1 cellular context compared by ENCODE assay signal in genomic region chr7:128934361-128935352, GRCh38.
A peak's percentile ranks its signal among the peaks of the same experiment; 100 is the strongest.
TF ChIP-seq lines count a peak whose summit lies in the region.

No MANE protein-coding gene starts in this region.

TF ChIP-seq in GM12878, 131 proteins besides CTCF, POLR2A, EP300 and RAD21 (continued from another document and continues in another):
- TF ChIP-seq ZNF687 (IDR thresholded peaks at IDR 0.05) (peak; percentile 69), IRF3 (IDR thresholded peaks at IDR 0.05) (no peak), ZNF274 (IDR thresholded peaks at IDR 0.05; ENCODE audit: insufficient read depth, insufficient read length) (no peak), ASH2L (IDR thresholded peaks at IDR 0.05; ENCODE audit: borderline replicate concordance, low read depth) (no peak), RAD51 (IDR thresholded peaks at IDR 0.05) (no peak), IRF4 (IDR thresholded peaks at IDR 0.05; ENCODE audit: low read depth, low read length) (peak; percentile 96), JUND (IDR thresholded peaks at IDR 0.05; ENCODE audit: low read depth, low read length) (peak; percentile 53; the same call in 1 of the 2 replicates), STAT3 (IDR thresholded peaks at IDR 0.05; ENCODE audit: low read depth, low read length) (peak; percentile 97; the same call in 1 of the 2 replicates), LARP7 (IDR thresholded peaks at IDR 0.05) (0 out of 2 replicates have a peak, but pooled peaks have one; percentile 50), MAX (IDR thresholded peaks at IDR 0.05; ENCODE audit: low read depth, low read length) (0 out of 2 replicates have a peak, but pooled peaks have one; percentile 26), NR2F1 (conservative IDR thresholded peaks at IDR 0.05) (peak; percentile 90), CBFB (IDR thresholded peaks at IDR 0.05; ENCODE audit: low read depth) (peak; percentile 83), SPI1 (IDR thresholded peaks at IDR 0.05; ENCODE audit: borderline replicate concordance, insufficient read depth, low read depth, low read length) (peak; percentile 54), CREM (IDR thresholded peaks at IDR 0.05; ENCODE audit: low read depth) (peak; percentile 93), POU2F2 (IDR thresholded peaks at IDR 0.05; ENCODE audit: borderline replicate concordance, low read depth, low read length) (peak; percentile 81; the same call in 2 of the 3 replicates), NFYA (IDR thresholded peaks at IDR 0.05; ENCODE audit: borderline replicate concordance, low read depth, low read length) (no peak), KDM1A (IDR thresholded peaks at IDR 0.05; ENCODE audit: borderline replicate concordance) (no peak), BRCA1 (IDR thresholded peaks at IDR 0.05; ENCODE audit: low read depth, low read length) (no peak), FOXM1 (IDR thresholded peaks at IDR 0.05; ENCODE audit: low read depth, low read length) (no peak), RBBP5 (conservative IDR thresholded peaks at IDR 0.05) (no peak), ELK1 (IDR thresholded peaks at IDR 0.05; ENCODE audit: low read depth, low read length) (no peak), SMARCA5 (IDR thresholded peaks at IDR 0.05) (0 out of 2 replicates have a peak, but pooled peaks have one; percentile 83), SMAD5 (IDR thresholded peaks at IDR 0.05; ENCODE audit: low read depth) (peak; percentile 68; the same call in 1 of the 2 replicates), BACH1 (IDR thresholded peaks at IDR 0.05; ENCODE audit: borderline replicate concordance) (no peak; the same call in 1 of the 2 replicates), BMI1 (IDR thresholded peaks at IDR 0.05; ENCODE audit: borderline replicate concordance) (peak; percentile 11; the same call in 1 of the 2 replicates), NR2C1 (IDR thresholded peaks at IDR 0.05) (no peak), IKZF1 (conservative IDR thresholded peaks at IDR 0.05) (peak; percentile 84), BHLHE40 (IDR thresholded peaks at IDR 0.05; ENCODE audit: borderline replicate concordance in 1 of 2, low read depth in 2 of 2, low read length in 1 of 2) (peak; percentile 46 to 65; a peak in 3 of 4 replicates), TCF12 (IDR thresholded peaks at IDR 0.05; ENCODE audit: low read depth, low read length) (peak; percentile 92), BCL11A (IDR thresholded peaks at IDR 0.05; ENCODE audit: low read depth, low read length) (peak; percentile 99), ZBED1 (IDR thresholded peaks at IDR 0.05; ENCODE audit: borderline replicate concordance) (peak; percentile 73), POLR2AphosphoS5 (IDR thresholded peaks at IDR 0.05; ENCODE audit: low read length) (peak; percentile 67), IKZF2 (IDR thresholded peaks at IDR 0.05) (peak; percentile 73 to 83), SP1 (IDR thresholded peaks at IDR 0.05; ENCODE audit: low read depth, low read length) (peak; percentile 80), SRF (IDR thresholded peaks at IDR 0.05; ENCODE audit: low read depth in 2 of 2, low read length in 2 of 2) (0 out of 4 replicates have a peak, but pooled peaks of 1 of the 2 experiments have one; percentile 1), SREBF2 (IDR thresholded peaks at IDR 0.05; ENCODE audit: low read length) (no peak), SREBF1 (IDR thresholded peaks at IDR 0.05; ENCODE audit: low read length) (no peak), CBX3 (IDR thresholded peaks at IDR 0.05; ENCODE audit: borderline replicate concordance, low read depth) (no peak), MEF2A (IDR thresholded peaks at IDR 0.05; ENCODE audit: insufficient read depth, low read depth, low read length) (0 out of 2 replicates have a peak, but pooled peaks have one; percentile 48), YY1 (IDR thresholded peaks at IDR 0.05; ENCODE audit: low read depth, low read length) (peak; percentile 76), BCLAF1 (IDR thresholded peaks at IDR 0.05) (no peak)
- TF ChIP-seq, protein P1, sequence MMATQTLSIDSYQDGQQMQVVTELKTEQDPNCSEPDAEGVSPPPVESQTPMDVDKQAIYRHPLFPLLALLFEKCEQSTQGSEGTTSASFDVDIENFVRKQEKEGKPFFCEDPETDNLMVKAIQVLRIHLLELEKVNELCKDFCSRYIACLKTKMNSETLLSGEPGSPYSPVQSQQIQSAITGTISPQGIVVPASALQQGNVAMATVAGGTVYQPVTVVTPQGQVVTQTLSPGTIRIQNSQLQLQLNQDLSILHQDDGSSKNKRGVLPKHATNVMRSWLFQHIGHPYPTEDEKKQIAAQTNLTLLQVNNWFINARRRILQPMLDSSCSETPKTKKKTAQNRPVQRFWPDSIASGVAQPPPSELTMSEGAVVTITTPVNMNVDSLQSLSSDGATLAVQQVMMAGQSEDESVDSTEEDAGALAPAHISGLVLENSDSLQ (IDR thresholded peaks at IDR 0.05), result peak; percentile 38
- TF ChIP-seq, protein P2, sequence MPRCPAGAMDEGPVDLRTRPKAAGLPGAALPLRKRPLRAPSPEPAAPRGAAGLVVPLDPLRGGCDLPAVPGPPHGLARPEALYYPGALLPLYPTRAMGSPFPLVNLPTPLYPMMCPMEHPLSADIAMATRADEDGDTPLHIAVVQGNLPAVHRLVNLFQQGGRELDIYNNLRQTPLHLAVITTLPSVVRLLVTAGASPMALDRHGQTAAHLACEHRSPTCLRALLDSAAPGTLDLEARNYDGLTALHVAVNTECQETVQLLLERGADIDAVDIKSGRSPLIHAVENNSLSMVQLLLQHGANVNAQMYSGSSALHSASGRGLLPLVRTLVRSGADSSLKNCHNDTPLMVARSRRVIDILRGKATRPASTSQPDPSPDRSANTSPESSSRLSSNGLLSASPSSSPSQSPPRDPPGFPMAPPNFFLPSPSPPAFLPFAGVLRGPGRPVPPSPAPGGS (IDR thresholded peaks at IDR 0.05; ENCODE audit: borderline replicate concordance, insufficient read depth, low read depth, low read length, poor library complexity, severe bottlenecking), result peak; percentile 90
- TF ChIP-seq, protein P3, sequence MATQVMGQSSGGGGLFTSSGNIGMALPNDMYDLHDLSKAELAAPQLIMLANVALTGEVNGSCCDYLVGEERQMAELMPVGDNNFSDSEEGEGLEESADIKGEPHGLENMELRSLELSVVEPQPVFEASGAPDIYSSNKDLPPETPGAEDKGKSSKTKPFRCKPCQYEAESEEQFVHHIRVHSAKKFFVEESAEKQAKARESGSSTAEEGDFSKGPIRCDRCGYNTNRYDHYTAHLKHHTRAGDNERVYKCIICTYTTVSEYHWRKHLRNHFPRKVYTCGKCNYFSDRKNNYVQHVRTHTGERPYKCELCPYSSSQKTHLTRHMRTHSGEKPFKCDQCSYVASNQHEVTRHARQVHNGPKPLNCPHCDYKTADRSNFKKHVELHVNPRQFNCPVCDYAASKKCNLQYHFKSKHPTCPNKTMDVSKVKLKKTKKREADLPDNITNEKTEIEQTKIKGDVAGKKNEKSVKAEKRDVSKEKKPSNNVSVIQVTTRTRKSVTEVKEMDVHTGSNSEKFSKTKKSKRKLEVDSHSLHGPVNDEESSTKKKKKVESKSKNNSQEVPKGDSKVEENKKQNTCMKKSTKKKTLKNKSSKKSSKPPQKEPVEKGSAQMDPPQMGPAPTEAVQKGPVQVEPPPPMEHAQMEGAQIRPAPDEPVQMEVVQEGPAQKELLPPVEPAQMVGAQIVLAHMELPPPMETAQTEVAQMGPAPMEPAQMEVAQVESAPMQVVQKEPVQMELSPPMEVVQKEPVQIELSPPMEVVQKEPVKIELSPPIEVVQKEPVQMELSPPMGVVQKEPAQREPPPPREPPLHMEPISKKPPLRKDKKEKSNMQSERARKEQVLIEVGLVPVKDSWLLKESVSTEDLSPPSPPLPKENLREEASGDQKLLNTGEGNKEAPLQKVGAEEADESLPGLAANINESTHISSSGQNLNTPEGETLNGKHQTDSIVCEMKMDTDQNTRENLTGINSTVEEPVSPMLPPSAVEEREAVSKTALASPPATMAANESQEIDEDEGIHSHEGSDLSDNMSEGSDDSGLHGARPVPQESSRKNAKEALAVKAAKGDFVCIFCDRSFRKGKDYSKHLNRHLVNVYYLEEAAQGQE (IDR thresholded peaks at IDR 0.05; ENCODE audit: low read depth, low read length), result no peak
- TF ChIP-seq, protein P4, sequence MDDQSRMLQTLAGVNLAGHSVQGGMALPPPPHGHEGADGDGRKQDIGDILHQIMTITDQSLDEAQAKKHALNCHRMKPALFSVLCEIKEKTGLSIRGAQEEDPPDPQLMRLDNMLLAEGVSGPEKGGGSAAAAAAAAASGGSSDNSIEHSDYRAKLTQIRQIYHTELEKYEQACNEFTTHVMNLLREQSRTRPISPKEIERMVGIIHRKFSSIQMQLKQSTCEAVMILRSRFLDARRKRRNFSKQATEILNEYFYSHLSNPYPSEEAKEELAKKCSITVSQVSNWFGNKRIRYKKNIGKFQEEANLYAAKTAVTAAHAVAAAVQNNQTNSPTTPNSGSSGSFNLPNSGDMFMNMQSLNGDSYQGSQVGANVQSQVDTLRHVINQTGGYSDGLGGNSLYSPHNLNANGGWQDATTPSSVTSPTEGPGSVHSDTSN (IDR thresholded peaks at IDR 0.05; ENCODE audit: insufficient replicate concordance, low read depth, low read length), result peak; percentile 2
